9 cellular contexts compared by ENCODE assay signal in genomic region chr6:129707882-129708495, GRCh38. TPM values are rescaled to one million over a fixed set of nuclear protein-coding genes. Genes with fewer than 3 reads are reported as not detected.
DNase-seq lines count a peak whose midpoint lies in the region; ATAC-seq and TF ChIP-seq lines count a peak whose summit lies in the region.
"Had no signal": no experiment of that assay in that cellular context is flagged by ENCODE, and none has a peak within 500 bp of the region (broad histone marks: within the 10 kb centered on the region; RNA-seq: fewer than 3 reads in every experiment).

No MANE protein-coding gene starts in this region.

- H3K14ac ChIP-seq in mesenchymal stem cell (ENCODE audit: low read length in 2 of 2) = peak overlapping the region in 1 of 2 experiments; percentile 46

- peak overlapping the region; percentile 51 for H3K4me2 ChIP-seq in mesenchymal stem cell (ENCODE audit: low read length, poor library complexity, severe bottlenecking)

- peaks cover 43% of the 10 kb centered on the region for H3K4me1 Mint-ChIP-seq in activated CD8-positive, alpha-beta T cell treated with anti-CD3 and anti-CD28 coated beads, Interleukin-2, amount 10 ng/mL, durations not matched to agents 7 days and 5 days (ENCODE audit: low read depth)
- peaks cover 39% of the 10 kb centered on the region for H3K4me1 Mint-ChIP-seq in activated CD8-positive, alpha-beta T cell treated with anti-CD3 and anti-CD28 coated beads for 36 hours (ENCODE audit: low read depth)
- peaks cover 36% of the 10 kb centered on the region for H3K4me1 Mint-ChIP-seq in brain

- peak overlapping the region; percentile 25 for H3K4me3 Mint-ChIP-seq in activated CD8-positive, alpha-beta T cell treated with anti-CD3 and anti-CD28 coated beads, Interleukin-2, amount 10 ng/mL, durations not matched to agents 7 days and 5 days
- no peak overlapping the region for H3K4me3 Mint-ChIP-seq in activated CD8-positive, alpha-beta T cell treated with anti-CD3 and anti-CD28 coated beads for 36 hours
- peak overlapping the region; percentile 91 to 98 (median 96) for H3K4me3 Mint-ChIP-seq in brain

- H3K36me3 ChIP-seq in mesenchymal stem cell (ENCODE audit: control insufficient read depth in 1 of 2, insufficient read depth in 2 of 2, low read depth in 1 of 2, low read length in 2 of 2) (peaks cover 8 to 12% of the 10 kb centered on the region in 2 experiments), transverse colon (no peaks in the 10 kb centered on the region)

- ATAC-seq in activated CD8-positive, alpha-beta T cell treated with anti-CD3 and anti-CD28 coated beads, Interleukin-2, amount 10 ng/mL, durations not matched to agents 7 days and 5 days = no peak
- no peak for ATAC-seq in activated CD8-positive, alpha-beta T cell treated with anti-CD3 and anti-CD28 coated beads for 36 hours
- no peak for ATAC-seq in GM21619 (IDR thresholded peaks at IDR 0.05; ENCODE audit: unreplicated experiment)

- in situ Hi-C loops in transverse colon (cut with MboI; ENCODE audit: low pct_ligation_motif_present in 1 of 4, low pct_unique_long_range_greater_than_20kb in 1 of 4, low sequenced_read_pairs in 3 of 4) = no loop called here

- no peaks in the 10 kb centered on the region for H3K79me1 ChIP-seq in mesenchymal stem cell (replicated peaks; ENCODE audit: low read length, poor library complexity, severe bottlenecking)

- TF ChIP-seq CTCF in activated CD8-positive, alpha-beta T cell treated with anti-CD3 and anti-CD28 coated beads for 36 hours (IDR thresholded peaks at IDR 0.05) = no peak
- TF ChIP-seq CTCF in brain (conservative IDR thresholded peaks at IDR 0.05) = no peak
- TF ChIP-seq CTCF in transverse colon (IDR thresholded peaks at IDR 0.05) = no peak
- TF ChIP-seq CTCF in GM10266 (IDR thresholded peaks at IDR 0.05; ENCODE audit: control insufficient read depth, insufficient read depth, low read depth, missing control alignments) = no peak

- H3K27me3 ChIP-seq in mesenchymal stem cell (ENCODE audit: control insufficient read depth in 1 of 2, insufficient read depth in 1 of 2, low read length in 2 of 2) (no peaks in the 10 kb centered on the region), transverse colon (no peaks in the 10 kb centered on the region)

- POLR2A ChIA-PET in activated CD8-positive, alpha-beta T cell treated with anti-CD3 and anti-CD28 coated beads, Interleukin-2, amount 10 ng/mL, durations not matched to agents 7 days and 5 days (lab: Charles Lee) = interaction anchor here (3.0 kb wide), 1 partner anchor 36 kb away, joined by 13 read pairs; no protein-coding TSS in a partner anchor
- POLR2A ChIA-PET in activated CD8-positive, alpha-beta T cell treated with anti-CD3 and anti-CD28 coated beads for 36 hours (lab: Charles Lee) = no interaction called here

- peak overlapping the region; percentile 23 for H2BK120ac ChIP-seq in mesenchymal stem cell (ENCODE audit: low read depth, low read length)

- no peak overlapping the region for H3K23ac ChIP-seq in mesenchymal stem cell (ENCODE audit: low read length in 2 of 2)

- no peak for TF ChIP-seq POLR2A in transverse colon (IDR thresholded peaks at IDR 0.05)

- peaks cover 17% of the 10 kb centered on the region for H3K36me3 Mint-ChIP-seq in activated CD8-positive, alpha-beta T cell treated with anti-CD3 and anti-CD28 coated beads, Interleukin-2, amount 10 ng/mL, durations not matched to agents 7 days and 5 days (ENCODE audit: low read depth)
- peaks cover 3% of the 10 kb centered on the region for H3K36me3 Mint-ChIP-seq in activated CD8-positive, alpha-beta T cell treated with anti-CD3 and anti-CD28 coated beads for 36 hours (ENCODE audit: low read depth)
- no peaks in the 10 kb centered on the region for H3K36me3 Mint-ChIP-seq in brain

- H3K9me3 Mint-ChIP-seq in activated CD8-positive, alpha-beta T cell treated with anti-CD3 and anti-CD28 coated beads, Interleukin-2, amount 10 ng/mL, durations not matched to agents 7 days and 5 days (ENCODE audit: insufficient read depth) = no peaks in the 10 kb centered on the region
- H3K9me3 Mint-ChIP-seq in activated CD8-positive, alpha-beta T cell treated with anti-CD3 and anti-CD28 coated beads for 36 hours = no peaks in the 10 kb centered on the region
- no peaks in the 10 kb centered on the region for H3K9me3 Mint-ChIP-seq in brain

- H3K27ac ChIP-seq in mesenchymal stem cell (ENCODE audit: low read length, poor library complexity, severe bottlenecking) (peak overlapping the region; percentile 29), transverse colon (peak overlapping the region; percentile 83 to 91 (median 88))

- no peak for TF ChIP-seq EP300 in transverse colon (IDR thresholded peaks at IDR 0.05; ENCODE audit: low read depth)

- no peak overlapping the region for H2AFZ ChIP-seq in mesenchymal stem cell (ENCODE audit: low read depth, low read length)

- H2BK12ac ChIP-seq in mesenchymal stem cell (ENCODE audit: low read length in 2 of 2) = peak overlapping the region in 1 of 2 experiments; percentile 16

- H3K27ac Mint-ChIP-seq in activated CD8-positive, alpha-beta T cell treated with anti-CD3 and anti-CD28 coated beads, Interleukin-2, amount 10 ng/mL, durations not matched to agents 7 days and 5 days = no peak overlapping the region
- H3K27ac Mint-ChIP-seq in activated CD8-positive, alpha-beta T cell treated with anti-CD3 and anti-CD28 coated beads for 36 hours = no peak overlapping the region
- H3K27ac Mint-ChIP-seq in brain = peak overlapping the region in 4 of 5 experiments; percentile 66 to 97 (median 96)

- WGBS in mesenchymal stem cell = 96% methylated on average over 8 of the region's 8 CpGs
- 59 to 64% methylated on average over 4 to 8 of the region's 8 CpGs for whole genome bisulfite sequencing in transverse colon (ENCODE audit: low coverage in 1 of 2), 2 donors

- peak overlapping the region; percentile 59 to 75 for H3K4ac ChIP-seq in mesenchymal stem cell (ENCODE audit: low read depth in 1 of 2, low read length in 2 of 2)

- H3K9me3 ChIP-seq in mesenchymal stem cell (ENCODE audit: control insufficient read depth, low read length) (no peaks in the 10 kb centered on the region), transverse colon (no peaks in the 10 kb centered on the region)

- intact Hi-C loops in activated CD8-positive, alpha-beta T cell treated with anti-CD3 and anti-CD28 coated beads for 36 hours (cut with micrococcal nuclease) = loop anchor here (5.0 kb wide), 1 partner anchor 36 kb away; no protein-coding TSS in a partner anchor
- intact Hi-C loops in transverse colon (cut with DNase I; ENCODE audit: low total_unique reads) = no loop called here

- no peak overlapping the region for H2BK15ac ChIP-seq in mesenchymal stem cell (ENCODE audit: low read depth, poor library complexity, severe bottlenecking)

- H3K4me3 ChIP-seq in mesenchymal stem cell (ENCODE audit: insufficient read depth in 1 of 2, low read depth in 1 of 2, low read length in 2 of 2) (peak overlapping the region; percentile 52 to 95), transverse colon (peak overlapping the region in 2 of 4 donors; percentile 49 to 60)

- peak overlapping the region; percentile 90 for H3K9ac ChIP-seq in mesenchymal stem cell (ENCODE audit: low read length)

- H3K4me1 ChIP-seq in mesenchymal stem cell (ENCODE audit: control insufficient read depth, insufficient read depth, low read depth, low read length) = peaks cover 6% of the 10 kb centered on the region
- H3K4me1 ChIP-seq in transverse colon = peaks cover 0 to 37% (median 18%) of the 10 kb centered on the region in 4 donors

- CTCF ChIA-PET in activated CD8-positive, alpha-beta T cell treated with anti-CD3 and anti-CD28 coated beads, Interleukin-2, amount 10 ng/mL, durations not matched to agents 7 days and 5 days (lab: Charles Lee) = interaction anchor here (1.0 to 2.8 kb wide), 6 partner anchors 8 to 37 kb away, joined by 3 to 12 read pairs (median 8); no protein-coding TSS in a partner anchor
- CTCF ChIA-PET in activated CD8-positive, alpha-beta T cell treated with anti-CD3 and anti-CD28 coated beads for 36 hours (lab: Charles Lee) = interaction anchor here (1.1 to 2.9 kb wide), 4 partner anchors 8 to 110 kb away, joined by 3 to 10 read pairs (median 9); no protein-coding TSS in a partner anchor

- no peak for DNase-seq in activated CD8-positive, alpha-beta T cell treated with anti-CD3 and anti-CD28 coated beads, Interleukin-2, amount 10 ng/mL, durations not matched to agents 7 days and 5 days
- DNase-seq in activated CD8-positive, alpha-beta T cell treated with anti-CD3 and anti-CD28 coated beads for 36 hours = no peak
- DNase-seq in mesenchymal stem cell (no peak), transverse colon (no peak), GM10266 (ENCODE audit: extremely low spot score) (no peak), retina (no peak)
- DNase-seq: NCI-H187 had no signal

- peak overlapping the region; percentile 14 for H2AK5ac ChIP-seq in mesenchymal stem cell (ENCODE audit: low read length, severe bottlenecking)

- H3K27me3 Mint-ChIP-seq in activated CD8-positive, alpha-beta T cell treated with anti-CD3 and anti-CD28 coated beads, Interleukin-2, amount 10 ng/mL, durations not matched to agents 7 days and 5 days (ENCODE audit: low read depth) = no peaks in the 10 kb centered on the region
- peaks cover 7% of the 10 kb centered on the region for H3K27me3 Mint-ChIP-seq in activated CD8-positive, alpha-beta T cell treated with anti-CD3 and anti-CD28 coated beads for 36 hours
- peaks cover 2% of the 10 kb centered on the region for H3K27me3 Mint-ChIP-seq in brain

- no peak overlapping the region for H3K18ac ChIP-seq in mesenchymal stem cell (ENCODE audit: low read depth in 1 of 2, low read length in 2 of 2)

- no peak overlapping the region for H4K91ac ChIP-seq in mesenchymal stem cell (ENCODE audit: low read length)

- H4K8ac ChIP-seq in mesenchymal stem cell (ENCODE audit: low read length) = peak overlapping the region; percentile 5

- no peak overlapping the region for H2BK5ac ChIP-seq in mesenchymal stem cell (ENCODE audit: low read depth, low read length, poor library complexity, severe bottlenecking)

RNA-seq across cellular contexts. Expression of gene ARHGAP18, which starts 2.0 kb away (rescaled TPM):
- 10 to 100 TPM; 11.9 to 12.1 TPM for total RNA-seq in activated CD8-positive, alpha-beta T cell treated with anti-CD3 and anti-CD28 coated beads, Interleukin-2, amount 10 ng/mL, durations not matched to agents 7 days and 5 days
- total RNA-seq in activated CD8-positive, alpha-beta T cell treated with anti-CD3 and anti-CD28 coated beads for 36 hours = 1 to 10 TPM; 8.2 to 9.6 TPM
- polyA plus RNA-seq in brain (ENCODE audit: insufficient read depth, low read depth, low replicate concordance) = 0.63 TPM
- 22.2 TPM for polyA plus RNA-seq in mesenchymal stem cell (2013, experiment 1 of 2)
- 22.1 TPM for polyA plus RNA-seq in mesenchymal stem cell (2013, experiment 2 of 2)
- 10 to 100 TPM in 2 of 4 donors, 1 to 10 TPM in 2; 5.2 to 21.8 (median 13.0) TPM for total RNA-seq in transverse colon

Comparison
In these comparisons a context has a peak if more than half of its experiments do, and no peak if none do; other contexts are left out.
1. H3K27ac Mint-ChIP-seq: peak in brain (4 of 5); none in activated CD8-positive, alpha-beta T cell treated with anti-CD3 and anti-CD28 coated beads, Interleukin-2, amount 10 ng/mL, durations not matched to agents 7 days and 5 days (single experiment) and activated CD8-positive, alpha-beta T cell treated with anti-CD3 and anti-CD28 coated beads for 36 hours (single experiment).